ENCODE assay signal across 12 cellular contexts in genomic region chrY:19220784-19221183, GRCh38.
DNase-seq lines count a peak whose midpoint lies in the region; ATAC-seq and TF ChIP-seq lines count a peak whose summit lies in the region.
"Had no signal": no experiment of that assay in that cellular context is flagged by ENCODE, and none has a peak within 500 bp of the region (broad histone marks: within the 10 kb centered on the region; RNA-seq: fewer than 3 reads in every experiment).

No MANE protein-coding gene starts in this region.

- H3K4me2 ChIP-seq in DND-41 (ENCODE audit: insufficient read depth, low read length): no peak overlapping the region
- H3K4me2 ChIP-seq: BLaER1 treated with 17β-estradiol and CSF1 and Interleukin-3, amounts not matched to agents 10 nM and 100 nM had no signal

- peak; percentile 7 for TF ChIP-seq CTCF in DND-41 (IDR thresholded peaks at IDR 0.05; ENCODE audit: borderline replicate concordance, extremely low read depth, low read length, poor library complexity, severe bottlenecking)
- peak; percentile 14; the same call in 1 of the 2 replicates for TF ChIP-seq CTCF in LNCAP (IDR thresholded peaks at IDR 0.05)
- peak; percentile 53 for TF ChIP-seq CTCF in VCaP (conservative IDR thresholded peaks at IDR 0.05)
- TF ChIP-seq CTCF in epithelial cell of proximal tubule (conservative IDR thresholded peaks at IDR 0.05; ENCODE audit: low read depth, low read length): peak; percentile 29

- H3K4me3 ChIP-seq in DND-41 (ENCODE audit: low read depth in 1 of 2, low read length in 2 of 2) (no peak overlapping the region), epithelial cell of proximal tubule (ENCODE audit: low read depth, low read length) (no peak overlapping the region)
- H3K4me3 ChIP-seq: BLaER1 treated with 17β-estradiol and CSF1 and Interleukin-3, amounts not matched to agents 10 nM and 100 nM; HAP-1 had no signal

- no peaks in the 10 kb centered on the region for H4K20me1 ChIP-seq in DND-41 (ENCODE audit: insufficient read depth, low read length)
- H4K20me1 ChIP-seq: BLaER1 treated with 17β-estradiol and CSF1 and Interleukin-3, amounts not matched to agents 10 nM and 100 nM had no signal

- DNase-seq in DND-41: no peak
- DNase-seq in epithelial cell of proximal tubule (ENCODE audit: low read depth): no peak
- DNase-seq in activated CD8-positive, alpha-beta memory T cell treated with anti-CD3 and anti-CD28 coated beads for 24 hours: no peak
- DNase-seq: CD8-positive, alpha-beta T cell; DMS 273 treated with DMSO at 0.1 percent for 48 hours; DMS53 had no signal

- H3K36me3 ChIP-seq in DND-41 (ENCODE audit: insufficient read depth, low read length): no peaks in the 10 kb centered on the region
- H3K36me3 ChIP-seq: BLaER1 treated with 17β-estradiol and CSF1 and Interleukin-3, amounts not matched to agents 10 nM and 100 nM; HAP-1 had no signal

- H2AFZ ChIP-seq in DND-41 (ENCODE audit: low read depth, low read length): no peak overlapping the region

- no peaks in the 10 kb centered on the region for H3K27me3 ChIP-seq in DND-41 (ENCODE audit: insufficient read depth, low read length, poor library complexity)
- H3K27me3 ChIP-seq: BLaER1 treated with 17β-estradiol and CSF1 and Interleukin-3, amounts not matched to agents 10 nM and 100 nM had no signal

- H3K27ac ChIP-seq in DND-41 (ENCODE audit: low read length) (no peak overlapping the region), VCaP (no peak overlapping the region)
- H3K27ac ChIP-seq: BLaER1 treated with 17β-estradiol and CSF1 and Interleukin-3, amounts not matched to agents 10 nM and 100 nM had no signal

- no peaks in the 10 kb centered on the region for H3K79me2 ChIP-seq in DND-41 (ENCODE audit: insufficient read depth, low read length)

- ATAC-seq in DND-41 (ENCODE audit: insufficient read depth, low read depth): no peak
- no peak for ATAC-seq in GM19463 (IDR thresholded peaks at IDR 0.05; ENCODE audit: unreplicated experiment)
- ATAC-seq in GM19035 (IDR thresholded peaks at IDR 0.05; ENCODE audit: unreplicated experiment): no peak
- ATAC-seq: CD8-positive, alpha-beta T cell had no signal

- no peaks in the 10 kb centered on the region for H3K9me3 ChIP-seq in DND-41 (ENCODE audit: insufficient read depth, low read length, severe bottlenecking)
- H3K9me3 ChIP-seq: BLaER1 treated with 17β-estradiol and CSF1 and Interleukin-3, amounts not matched to agents 10 nM and 100 nM; HAP-1 had no signal

- H3K9ac ChIP-seq in DND-41 (ENCODE audit: low read depth, low read length): no peak overlapping the region
- H3K9ac ChIP-seq: BLaER1 treated with 17β-estradiol and CSF1 and Interleukin-3, amounts not matched to agents 10 nM and 100 nM had no signal

- H3K4me1 ChIP-seq in DND-41 (ENCODE audit: insufficient read depth, low read length): no peaks in the 10 kb centered on the region
- H3K4me1 ChIP-seq: BLaER1 treated with 17β-estradiol and CSF1 and Interleukin-3, amounts not matched to agents 10 nM and 100 nM; HAP-1 had no signal
